ENCODE assay signal across 18 cellular contexts in the genomic region with DNA sequence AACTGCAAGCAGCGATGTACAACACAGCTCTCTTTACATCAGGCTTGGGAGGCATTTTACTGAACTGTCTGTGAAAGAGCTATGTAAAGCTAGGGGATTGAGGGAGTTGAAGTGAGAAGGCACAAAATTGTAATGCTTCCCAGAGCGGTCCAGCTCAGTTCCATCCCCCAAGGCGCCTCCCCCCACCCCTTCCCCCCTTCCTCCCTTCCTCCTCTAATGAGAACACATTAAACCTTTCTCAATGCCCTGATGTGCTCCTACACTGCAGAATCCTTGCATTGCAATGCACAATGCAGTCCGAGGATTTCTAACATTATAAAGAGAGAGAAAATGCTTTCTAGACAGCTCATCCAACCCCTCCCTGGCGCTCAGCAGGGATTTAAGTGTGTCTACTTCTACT.
A peak's percentile ranks its signal among the peaks of the same experiment; 100 is the strongest.
DNase-seq lines count a peak whose midpoint lies in the region; ATAC-seq and TF ChIP-seq lines count a peak whose summit lies in the region.
"Had no signal": no experiment of that assay in that cellular context is flagged by ENCODE, and none has a peak within 500 bp of the region (broad histone marks: within the 10 kb centered on the region; RNA-seq: fewer than 3 reads in every experiment).

No MANE protein-coding gene starts in this region.

- H3K27ac ChIP-seq in Panc1 (ENCODE audit: low read length), result no peak overlapping the region
- H3K27ac ChIP-seq in ectodermal cell (ENCODE audit: insufficient read depth, low read depth, low read length, poor library complexity, severe bottlenecking), result peak overlapping the region; percentile 66
- peak overlapping the region; percentile 86 for H3K27ac ChIP-seq in mesodermal cell (ENCODE audit: low read depth, low read length, severe bottlenecking)
- no peak overlapping the region for H3K27ac ChIP-seq in osteoblast (ENCODE audit: low read depth, low read length)
- H3K27ac ChIP-seq: ovary, skin epidermis, tibial artery had no signal

- H3K9me3 Mint-ChIP-seq in type B pancreatic cell, result peaks cover 5% of the 10 kb centered on the region
- H3K9me3 Mint-ChIP-seq: activated T-cell treated with anti-CD3 and anti-CD28 coated beads, Interleukin-2, amount 50 U/mL, for 24 hours; memory B cell had no signal

- CTCF ChIA-PET in Panc1 (lab: Charles Lee), result no interaction called here

- 17 to 22% methylated on average over 4 to 5 of the region's 5 CpGs for WGBS in ectodermal cell, 2 experiments
- 23 to 27% methylated on average over 2 to 3 of the region's 5 CpGs for WGBS in mesodermal cell (ENCODE audit: insufficient coverage in 2 of 2), 2 experiments

- H3K27ac Mint-ChIP-seq in type B pancreatic cell, result no peak overlapping the region
- H3K27ac Mint-ChIP-seq: activated naive CD8-positive, alpha-beta T cell; activated T-cell treated with anti-CD3 and anti-CD28 coated beads, Interleukin-2, amount 50 U/mL, for 24 hours; memory B cell had no signal

- peaks cover 27% of the 10 kb centered on the region for H3K4me1 Mint-ChIP-seq in type B pancreatic cell (ENCODE audit: unreplicated experiment)
- H3K4me1 Mint-ChIP-seq: central memory CD8-positive, alpha-beta T cell; memory B cell had no signal

- ATAC-seq in Panc1, result peak; percentile 63
- ATAC-seq in GM18502 (IDR thresholded peaks at IDR 0.05; ENCODE audit: poor library complexity, unreplicated experiment), result no peak
- ATAC-seq in GM18498 (IDR thresholded peaks at IDR 0.05; ENCODE audit: unreplicated experiment), result no peak

- no TSS peak for BruUV-seq in Panc1 (replicated peaks; lab: Mats Ljungman, UMichigan)

- no peak for DNase-seq in Panc1 (ENCODE audit: low read depth, low spot score)
- DNase-seq in type B pancreatic cell (ENCODE audit: extremely low spot score, unreplicated experiment), result no peak
- no peak for DNase-seq in osteoblast (ENCODE audit: insufficient read length, low spot score, missing footprints)
- DNase-seq: activated CD4-positive, alpha-beta T cell treated with anti-CD3 and anti-CD28 coated beads, Interleukin-2, amount 50 U/mL, for 4 hours; activated T-cell treated with anti-CD3 and anti-CD28 coated beads, Interleukin-2, amount 50 U/mL, for 24 hours; MV-4-11; NCI-H2081 treated with DMSO at 0.1 percent for 48 hours; NCI-H526 treated with DMSO at 0.1 percent for 48 hours; ovary; tibial artery had no signal

- no peaks in the 10 kb centered on the region for H3K4me1 ChIP-seq in Panc1 (ENCODE audit: control insufficient read depth, insufficient read depth, low read length)
- H3K4me1 ChIP-seq in ectodermal cell (ENCODE audit: control insufficient read depth, insufficient read depth, low read length), result peaks cover 48% of the 10 kb centered on the region
- peaks cover 17% of the 10 kb centered on the region for H3K4me1 ChIP-seq in mesodermal cell (ENCODE audit: control insufficient read depth, insufficient read depth, low read length, poor library complexity, severe bottlenecking)
- H3K4me1 ChIP-seq in osteoblast (ENCODE audit: insufficient read depth, low read length), result no peaks in the 10 kb centered on the region

- no peak overlapping the region for H3K4me3 ChIP-seq in Panc1 (ENCODE audit: low read depth in 2 of 2, low read length in 2 of 2)
- no peak overlapping the region for H3K4me3 ChIP-seq in ectodermal cell (ENCODE audit: insufficient read depth, low read depth, low read length)
- no peak overlapping the region for H3K4me3 ChIP-seq in mesodermal cell (ENCODE audit: extremely low read depth, insufficient read depth, low read length, poor library complexity, severe bottlenecking)
- no peak overlapping the region for H3K4me3 ChIP-seq in osteoblast (ENCODE audit: insufficient read depth, low read length)
- H3K4me3 ChIP-seq: ovary, skin epidermis, tibial artery had no signal

- H3K79me2 ChIP-seq in osteoblast (ENCODE audit: insufficient read depth, low read length), result no peaks in the 10 kb centered on the region

- H3K27me3 ChIP-seq in Panc1 (ENCODE audit: control insufficient read depth, insufficient read depth, low read length), result no peaks in the 10 kb centered on the region
- H3K27me3 ChIP-seq in ectodermal cell (ENCODE audit: control insufficient read depth, insufficient read depth, low read length, poor library complexity, severe bottlenecking), result no peaks in the 10 kb centered on the region
- H3K27me3 ChIP-seq in osteoblast (ENCODE audit: insufficient read depth, low read length), result no peaks in the 10 kb centered on the region
- H3K27me3 ChIP-seq: ovary, tibial artery had no signal

- POLR2A ChIA-PET in Panc1 (lab: Charles Lee), result interaction anchor here (0.7 kb wide), 1 partner anchor 36 kb away, joined by 3 read pairs; no protein-coding TSS in a partner anchor

- intact Hi-C loops in Panc1 (cut with micrococcal nuclease; ENCODE audit: unreplicated experiment), result no loop called here

- no peak for TF ChIP-seq CTCF in Panc1 (IDR thresholded peaks at IDR 0.05)
- TF ChIP-seq CTCF in type B pancreatic cell (conservative IDR thresholded peaks at IDR 0.05), result no peak
- no peak for TF ChIP-seq CTCF in osteoblast (IDR thresholded peaks at IDR 0.05; ENCODE audit: extremely low read depth, low read depth, low read length)

- H3K9me3 ChIP-seq in Panc1 (ENCODE audit: control insufficient read depth, insufficient read depth, low read depth, low read length), result no peaks in the 10 kb centered on the region
- H3K9me3 ChIP-seq in ectodermal cell (ENCODE audit: control insufficient read depth, low read length), result no peaks in the 10 kb centered on the region
- no peaks in the 10 kb centered on the region for H3K9me3 ChIP-seq in mesodermal cell (ENCODE audit: control insufficient read depth, low read length)
- peaks cover 2% of the 10 kb centered on the region for H3K9me3 ChIP-seq in osteoblast (ENCODE audit: low read depth, low read length)
- H3K9me3 ChIP-seq: ovary, tibial artery had no signal

- H3K27me3 Mint-ChIP-seq in type B pancreatic cell, result peaks cover 9% of the 10 kb centered on the region
- H3K27me3 Mint-ChIP-seq: activated naive CD8-positive, alpha-beta T cell; activated T-cell treated with anti-CD3 and anti-CD28 coated beads, Interleukin-2, amount 50 U/mL, for 24 hours; central memory CD8-positive, alpha-beta T cell; memory B cell had no signal

- no peaks in the 10 kb centered on the region for H4K20me1 ChIP-seq in osteoblast (ENCODE audit: insufficient read depth, low read length)

- in situ Hi-C loops in Panc1 (cut with HindIII; ENCODE audit: low pct_unique_long_range_greater_than_20kb, low sequenced_read_pairs), result no loop called here

- H2AFZ ChIP-seq in osteoblast (ENCODE audit: low read length), result no peak overlapping the region

- H3K4me2 ChIP-seq in osteoblast (ENCODE audit: insufficient read depth, low read length), result no peak overlapping the region

- no peaks in the 10 kb centered on the region for H3K36me3 ChIP-seq in Panc1 (ENCODE audit: control insufficient read depth, insufficient read depth, low read length)
- H3K36me3 ChIP-seq in ectodermal cell (ENCODE audit: control insufficient read depth, insufficient read depth, low read length), result no peaks in the 10 kb centered on the region
- H3K36me3 ChIP-seq in mesodermal cell (ENCODE audit: control insufficient read depth, insufficient read depth, low read length), result no peaks in the 10 kb centered on the region
- H3K36me3 ChIP-seq in osteoblast (ENCODE audit: insufficient read depth, low read length), result no peaks in the 10 kb centered on the region
- H3K36me3 ChIP-seq: ovary, tibial artery had no signal

- H3K36me3 Mint-ChIP-seq in type B pancreatic cell, result no peaks in the 10 kb centered on the region
- H3K36me3 Mint-ChIP-seq: activated naive CD8-positive, alpha-beta T cell; memory B cell had no signal

- peak overlapping the region; percentile 66 for H3K4me3 Mint-ChIP-seq in type B pancreatic cell
- H3K4me3 Mint-ChIP-seq: activated naive CD8-positive, alpha-beta T cell; activated T-cell treated with anti-CD3 and anti-CD28 coated beads, Interleukin-2, amount 50 U/mL, for 24 hours; central memory CD8-positive, alpha-beta T cell; memory B cell had no signal

Comparison
In these comparisons a context has a peak if more than half of its experiments do, and no peak if none do; other contexts are left out.
1. H3K27ac ChIP-seq: peak in ectodermal cell (single experiment) and mesodermal cell (single experiment); none in Panc1 (single experiment) and osteoblast (single experiment).